ENCODE assay signal across 8 cellular contexts in the genomic region with DNA sequence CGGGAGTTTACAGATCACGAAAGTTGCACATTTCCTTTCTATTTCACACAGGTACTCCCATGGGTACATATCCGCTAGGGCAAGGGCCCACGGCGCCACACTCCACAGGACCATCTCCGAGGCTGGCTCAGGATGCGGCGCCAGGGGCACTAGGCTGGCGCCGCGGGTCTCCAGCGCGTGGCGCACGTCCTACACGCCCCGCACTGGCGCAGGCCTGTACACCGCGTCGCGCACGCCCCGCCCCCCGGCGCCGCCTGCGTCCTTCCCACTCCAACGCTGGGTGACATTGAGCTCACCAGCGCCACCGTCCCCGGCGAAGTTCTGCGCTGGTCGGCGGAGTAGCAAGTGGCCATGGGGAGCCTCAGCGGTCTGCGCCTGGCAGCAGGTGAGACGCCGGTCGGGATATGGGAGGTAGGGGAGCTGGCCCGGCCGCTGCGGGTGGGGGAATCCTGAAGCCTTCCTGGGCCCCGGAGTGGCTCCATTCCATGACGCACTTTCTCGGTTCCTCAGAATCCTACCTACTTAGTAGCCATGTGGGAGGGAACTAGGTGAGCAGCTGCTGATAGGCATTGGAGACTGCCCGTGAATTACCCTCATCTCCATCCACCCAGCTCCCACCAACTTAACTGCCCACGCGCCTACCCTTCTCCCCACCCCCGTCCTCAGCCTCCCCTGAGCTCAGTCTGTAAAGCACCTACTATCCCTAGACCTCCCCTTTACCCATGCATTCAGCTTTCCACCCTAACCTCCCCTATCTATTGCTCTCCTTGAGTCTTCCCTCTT. TPM values are rescaled to one million over a fixed set of nuclear protein-coding genes. Genes with fewer than 3 reads are reported as not detected.
DNase-seq lines count a peak whose midpoint lies in the region; ATAC-seq and TF ChIP-seq lines count a peak whose summit lies in the region.

A gene with protein sequence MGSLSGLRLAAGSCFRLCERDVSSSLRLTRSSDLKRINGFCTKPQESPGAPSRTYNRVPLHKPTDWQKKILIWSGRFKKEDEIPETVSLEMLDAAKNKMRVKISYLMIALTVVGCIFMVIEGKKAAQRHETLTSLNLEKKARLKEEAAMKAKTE (plus strand): TSS at position 268 of the 783 bp plus-strand sequence. CDS start 84 bp downstream, at position 352.

- peak within 1 kb of the TSS; percentile 69 for H3K27ac ChIP-seq in OCI-LY3 (ENCODE audit: low read length)

- intact Hi-C loops in mucosa of descending colon (cut with DNase I, micrococcal nuclease) = no loop called here

- H2AFZ ChIP-seq in OCI-LY3 (ENCODE audit: low read depth, low read length) = peak within 1 kb of the TSS; percentile 86

- peak within 1 kb of the TSS; percentile 93 for H3K4me3 ChIP-seq in OCI-LY3 (ENCODE audit: low read length)
- peak within 1 kb of the TSS; percentile 56 for H3K4me3 ChIP-seq in mucosa of descending colon

- H3K9me3 ChIP-seq in OCI-LY3 (ENCODE audit: insufficient read depth, low read length) (no peaks in the 10 kb centered on the region), mucosa of descending colon (no peaks in the 10 kb centered on the region)

- H3K36me3 ChIP-seq in OCI-LY3 (replicated peaks; ENCODE audit: low read depth, low read length) = peaks cover 38% of the 10 kb centered on the region
- no peaks in the 10 kb centered on the region for H3K36me3 ChIP-seq in mucosa of descending colon (ENCODE audit: low read depth)

- DNase-seq in DMS 273 treated with DMSO at 0.1 percent for 48 hours (lab: John Stamatoyannopoulos, UW) = peak; percentile 96
- DNase-seq in HuH-7.5 (ENCODE audit: low spot score) = peak; percentile 74
- DNase-seq in activated T-cell treated with anti-CD3 and anti-CD28 coated beads for 1 hour (ENCODE audit: low read depth) = peak; percentile 92
- peak; percentile 72 for DNase-seq in epidermal melanocyte (ENCODE audit: insufficient read length, low spot score)
- DNase-seq in mucosa of descending colon = peak; percentile 96 to 98 (median 97)
- peak; percentile 75 to 82 for DNase-seq in stimulated activated CD8-positive, alpha-beta memory T cell treated with anti-CD3 and anti-CD28 coated beads, Interleukin-4, amount 100 ng/mL, for 4 hours (ENCODE audit: low read depth in 2 of 2, low spot score in 1 of 2)

- peak within 1 kb of the TSS; percentile 83 for H3K9ac ChIP-seq in OCI-LY3 (ENCODE audit: low read length)

- H3K27me3 ChIP-seq in OCI-LY3 (ENCODE audit: low read depth, low read length) = no peaks in the 10 kb centered on the region

- peaks cover 49% of the 10 kb centered on the region for H3K4me1 ChIP-seq in OCI-LY3 (ENCODE audit: low read length)
- peaks cover 22% of the 10 kb centered on the region for H3K4me1 ChIP-seq in mucosa of descending colon (ENCODE audit: low read depth)

- TF ChIP-seq CTCF in OCI-LY3 (IDR thresholded peaks at IDR 0.05; ENCODE audit: low read depth, low read length) (peak; percentile 68), mucosa of descending colon (IDR thresholded peaks at IDR 0.05) (peak; percentile 55)

- H3K4me2 ChIP-seq in OCI-LY3 (ENCODE audit: low read length) = peak within 1 kb of the TSS; percentile 98

- no peaks in the 10 kb centered on the region for H4K20me1 ChIP-seq in OCI-LY3 (ENCODE audit: insufficient read depth, low read length)

- peaks cover 90% of the 10 kb centered on the region for H3K79me2 ChIP-seq in OCI-LY3 (ENCODE audit: low read length)

- ATAC-seq in GM21526 (IDR thresholded peaks at IDR 0.05; ENCODE audit: low FRiP score, unreplicated experiment) = peak; percentile 92
- peak; percentile 96 for ATAC-seq in mucosa of descending colon

RNA-seq across cellular contexts. Expression of the gene that starts here (rescaled TPM):
- 100 to 1,000 TPM; 111 to 206 (median 152) TPM for total RNA-seq in mucosa of descending colon

Comparison
In these comparisons a context has a peak if more than half of its experiments do, and no peak if none do; other contexts are left out.
1. Peak in every context shown above with its lines: DNase-seq, ATAC-seq, H3K4me3 ChIP-seq and H3K27ac ChIP-seq.